ENCODE assay signal across 9 cellular contexts in the genomic region with DNA sequence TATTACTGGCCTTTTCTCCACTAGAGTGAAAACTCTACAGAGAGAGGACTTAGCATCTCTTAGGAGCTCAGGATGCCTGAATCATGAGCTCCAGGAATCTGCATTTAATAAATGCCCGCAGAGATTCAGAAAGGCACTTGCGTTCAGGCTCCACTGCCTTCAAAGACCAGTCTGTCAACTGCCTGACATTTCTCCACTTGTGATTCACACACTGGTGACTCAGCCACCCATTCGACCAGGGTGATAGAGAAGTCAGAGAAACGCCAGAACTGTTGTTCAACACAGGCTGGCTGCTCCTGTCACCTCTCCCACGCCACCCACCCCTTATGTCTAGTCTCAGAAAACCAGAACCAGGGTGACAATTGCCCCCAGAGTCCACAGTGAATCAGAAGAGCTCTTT. TPM values are rescaled to one million over a fixed set of nuclear protein-coding genes. Genes with fewer than 3 reads are reported as not detected.
DNase-seq lines count a peak whose midpoint lies in the region; ATAC-seq and TF ChIP-seq lines count a peak whose summit lies in the region.
"Had no signal": no experiment of that assay in that cellular context is flagged by ENCODE, and none has a peak within 500 bp of the region (broad histone marks: within the 10 kb centered on the region; RNA-seq: fewer than 3 reads in every experiment).

No MANE protein-coding gene starts in this region.

- H3K4me3 ChIP-seq in lower leg skin (ENCODE audit: low read depth, poor library complexity, severe bottlenecking), result no peak overlapping the region

- 25 to 35% methylated on average over 5 of the region's 5 CpGs for WGBS in lower leg skin, 2 donors

- no peak for TF ChIP-seq CTCF in lower leg skin (IDR thresholded peaks at IDR 0.05)

- DNase-seq in ELR (ENCODE audit: low read depth) (peak; percentile 80), activated T-cell treated with anti-CD3 and anti-CD28 coated beads for 4 hours (peak; percentile 74), glomerular visceral epithelial cell (ENCODE audit: extremely low spot score) (peak; percentile 84), lower leg skin (ENCODE audit: low spot score in 2 of 2) (no peak)
- DNase-seq in stimulated activated CD4-positive, alpha-beta T cell treated with anti-CD3 and anti-CD28 coated beads, TNF-alpha, amount 100 ng/mL, for 48 hours (ENCODE audit: low read depth in 3 of 3), result peak; percentile 71 to 83 (median 76)
- DNase-seq: naive B cell had no signal

- TF ChIP-seq EP300 in Ishikawa (IDR thresholded peaks at IDR 0.05; ENCODE audit: borderline replicate concordance), result no peak

- no peak for TF ChIP-seq RAD21 in Ishikawa (IDR thresholded peaks at IDR 0.05; ENCODE audit: low read depth)

- intact Hi-C loops in lower leg skin (cut with DNase I; ENCODE audit: low total_unique reads), result no loop called here

- ATAC-seq in HG02870 (IDR thresholded peaks at IDR 0.05; ENCODE audit: unreplicated experiment) (no peak), GM19324 (IDR thresholded peaks at IDR 0.05; ENCODE audit: low FRiP score, unreplicated experiment) (no peak)

- TF ChIP-seq POLR2A in lower leg skin (IDR thresholded peaks at IDR 0.05), result no peak

TF ChIP-seq in Ishikawa, 13 proteins besides CTCF, POLR2A, EP300 and RAD21:
- peak; percentile 25; the same call in 1 of the 2 replicates for TF ChIP-seq EGR1 (IDR thresholded peaks at IDR 0.05)
- TF ChIP-seq FOXM1 (IDR thresholded peaks at IDR 0.05; ENCODE audit: borderline replicate concordance, low read depth), result no peak
- no peak for TF ChIP-seq YY1 (IDR thresholded peaks at IDR 0.05; ENCODE audit: low read depth)
- no peak for TF ChIP-seq CEBPB (IDR thresholded peaks at IDR 0.05)
- TF ChIP-seq, protein P1, sequence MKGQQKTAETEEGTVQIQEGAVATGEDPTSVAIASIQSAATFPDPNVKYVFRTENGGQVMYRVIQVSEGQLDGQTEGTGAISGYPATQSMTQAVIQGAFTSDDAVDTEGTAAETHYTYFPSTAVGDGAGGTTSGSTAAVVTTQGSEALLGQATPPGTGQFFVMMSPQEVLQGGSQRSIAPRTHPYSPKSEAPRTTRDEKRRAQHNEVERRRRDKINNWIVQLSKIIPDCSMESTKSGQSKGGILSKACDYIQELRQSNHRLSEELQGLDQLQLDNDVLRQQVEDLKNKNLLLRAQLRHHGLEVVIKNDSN (IDR thresholded peaks at IDR 0.05), result no peak
- TF ChIP-seq TCF12 (IDR thresholded peaks at IDR 0.05; ENCODE audit: low read depth), result no peak
- no peak for TF ChIP-seq TAF1 (IDR thresholded peaks at IDR 0.05; ENCODE audit: low read depth)
- TF ChIP-seq NFIC (IDR thresholded peaks at IDR 0.05), result no peak
- peak; percentile 59 for TF ChIP-seq TEAD4 (IDR thresholded peaks at IDR 0.05)
- TF ChIP-seq, protein P2, sequence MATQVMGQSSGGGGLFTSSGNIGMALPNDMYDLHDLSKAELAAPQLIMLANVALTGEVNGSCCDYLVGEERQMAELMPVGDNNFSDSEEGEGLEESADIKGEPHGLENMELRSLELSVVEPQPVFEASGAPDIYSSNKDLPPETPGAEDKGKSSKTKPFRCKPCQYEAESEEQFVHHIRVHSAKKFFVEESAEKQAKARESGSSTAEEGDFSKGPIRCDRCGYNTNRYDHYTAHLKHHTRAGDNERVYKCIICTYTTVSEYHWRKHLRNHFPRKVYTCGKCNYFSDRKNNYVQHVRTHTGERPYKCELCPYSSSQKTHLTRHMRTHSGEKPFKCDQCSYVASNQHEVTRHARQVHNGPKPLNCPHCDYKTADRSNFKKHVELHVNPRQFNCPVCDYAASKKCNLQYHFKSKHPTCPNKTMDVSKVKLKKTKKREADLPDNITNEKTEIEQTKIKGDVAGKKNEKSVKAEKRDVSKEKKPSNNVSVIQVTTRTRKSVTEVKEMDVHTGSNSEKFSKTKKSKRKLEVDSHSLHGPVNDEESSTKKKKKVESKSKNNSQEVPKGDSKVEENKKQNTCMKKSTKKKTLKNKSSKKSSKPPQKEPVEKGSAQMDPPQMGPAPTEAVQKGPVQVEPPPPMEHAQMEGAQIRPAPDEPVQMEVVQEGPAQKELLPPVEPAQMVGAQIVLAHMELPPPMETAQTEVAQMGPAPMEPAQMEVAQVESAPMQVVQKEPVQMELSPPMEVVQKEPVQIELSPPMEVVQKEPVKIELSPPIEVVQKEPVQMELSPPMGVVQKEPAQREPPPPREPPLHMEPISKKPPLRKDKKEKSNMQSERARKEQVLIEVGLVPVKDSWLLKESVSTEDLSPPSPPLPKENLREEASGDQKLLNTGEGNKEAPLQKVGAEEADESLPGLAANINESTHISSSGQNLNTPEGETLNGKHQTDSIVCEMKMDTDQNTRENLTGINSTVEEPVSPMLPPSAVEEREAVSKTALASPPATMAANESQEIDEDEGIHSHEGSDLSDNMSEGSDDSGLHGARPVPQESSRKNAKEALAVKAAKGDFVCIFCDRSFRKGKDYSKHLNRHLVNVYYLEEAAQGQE (IDR thresholded peaks at IDR 0.05; ENCODE audit: low read depth), result no peak
- no peak for TF ChIP-seq ZBTB7A (IDR thresholded peaks at IDR 0.05; ENCODE audit: low read depth)
- TF ChIP-seq, protein P3, sequence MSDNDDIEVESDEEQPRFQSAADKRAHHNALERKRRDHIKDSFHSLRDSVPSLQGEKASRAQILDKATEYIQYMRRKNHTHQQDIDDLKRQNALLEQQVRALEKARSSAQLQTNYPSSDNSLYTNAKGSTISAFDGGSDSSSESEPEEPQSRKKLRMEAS (IDR thresholded peaks at IDR 0.05), result peak; percentile 35; the same call in 1 of the 2 replicates
- TF ChIP-seq CREB1 (IDR thresholded peaks at IDR 0.05; ENCODE audit: low read depth), result no peak

RNA-seq across cellular contexts. Expression of a gene that starts 26.9 kb away (rescaled TPM):
- total RNA-seq in lower leg skin, result 10 to 100 TPM; 16.4 to 47.7 (median 22.5) TPM

Comparison
In these comparisons a context has a peak if more than half of its experiments do, and no peak if none do; other contexts are left out.
1. DNase-seq: peak in ELR (single experiment), activated T-cell treated with anti-CD3 and anti-CD28 coated beads for 4 hours (single experiment), glomerular visceral epithelial cell (single experiment) and stimulated activated CD4-positive, alpha-beta T cell treated with anti-CD3 and anti-CD28 coated beads, TNF-alpha, amount 100 ng/mL, for 48 hours (3 of 3); none in lower leg skin (0 of 2).